ENCODE assay signal across 1 cellular context in genomic region chr7:129479831-129480230, GRCh38.
TF ChIP-seq lines count a peak whose summit lies in the region.

No MANE protein-coding gene starts in this region.

TF ChIP-seq in IMR-90, 13 proteins besides CTCF, POLR2A, EP300 and RAD21 (continued from another document):
- TF ChIP-seq RCOR1 (IDR thresholded peaks at IDR 0.05; ENCODE audit: insufficient replicate concordance, low read length), result no peak
- no peak for TF ChIP-seq MAFK (IDR thresholded peaks at IDR 0.05; ENCODE audit: low read depth, low read length)
- TF ChIP-seq USF2 (IDR thresholded peaks at IDR 0.05; ENCODE audit: low read depth, low read length), result no peak
- no peak for TF ChIP-seq BHLHE40 (IDR thresholded peaks at IDR 0.05; ENCODE audit: low read depth, low read length)
- TF ChIP-seq CEBPB (IDR thresholded peaks at IDR 0.05; ENCODE audit: low read depth, low read length), result no peak
